In the genomic region with DNA sequence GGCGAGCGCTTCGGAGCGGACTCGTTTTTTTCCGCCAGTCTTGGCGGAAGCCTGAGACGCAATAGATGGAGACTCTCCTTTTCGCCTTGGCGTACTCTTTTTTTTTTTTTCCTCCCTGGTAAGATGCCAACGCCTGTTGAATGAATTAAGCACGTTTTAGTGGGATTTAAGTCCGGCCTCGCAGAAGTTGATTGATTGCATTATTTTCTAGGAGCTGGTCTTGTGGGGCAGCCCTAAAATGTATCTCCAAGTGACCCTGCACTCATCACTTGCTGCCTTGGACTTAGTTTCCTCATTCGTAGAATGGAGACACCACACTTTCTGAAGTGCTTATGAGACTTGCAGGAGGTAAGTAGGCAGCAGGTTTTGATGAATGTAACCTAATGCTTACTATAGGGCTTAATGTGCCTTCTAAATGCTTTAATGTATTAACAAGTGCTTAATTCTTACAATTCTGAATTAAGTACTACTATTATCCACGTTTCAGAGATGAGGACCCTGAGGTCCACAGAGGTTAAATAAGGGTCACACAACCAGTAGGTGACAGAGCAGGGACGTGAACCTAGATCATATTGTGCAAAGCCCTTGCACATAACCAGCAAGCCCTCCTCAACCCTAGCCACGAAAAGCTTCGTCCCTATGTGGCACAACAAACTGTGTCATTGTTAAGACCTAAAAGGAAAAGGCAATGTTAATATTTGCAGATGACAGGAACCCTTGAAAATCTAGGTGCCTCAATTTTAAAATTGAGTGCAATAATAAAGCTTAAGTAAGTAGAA, we compare ENCODE assay signal across 7 cellular contexts. TPM values are rescaled to one million over a fixed set of nuclear protein-coding genes. Genes with fewer than 3 reads are reported as not detected.
DNase-seq lines count a peak whose midpoint lies in the region; ATAC-seq and TF ChIP-seq lines count a peak whose summit lies in the region.

No MANE protein-coding gene starts in this region.

- intact Hi-C loops in mammary epithelial cell (cut with micrococcal nuclease) = loop anchor here (1.0 to 10.0 kb wide), 2 partner anchors 52 to 346 kb away; no protein-coding TSS in a partner anchor

- BruUV-seq in mammary epithelial cell (replicated peaks; lab: Mats Ljungman, UMichigan) = TSS peak; percentile 45

- peaks cover 32% of the 10 kb centered on the region for H4K20me1 ChIP-seq in GM23248 (ENCODE audit: insufficient read depth)
- peaks cover 24% of the 10 kb centered on the region for H4K20me1 ChIP-seq in mammary epithelial cell (ENCODE audit: insufficient read depth, low read length)

- dilution Hi-C loops in mammary epithelial cell (cut with HindIII; ENCODE audit: low sequenced_read_pairs) = no loop called here

- in situ Hi-C loops in GM23248 (cut with MboI) (no loop called here), mammary epithelial cell (cut with MboI; ENCODE audit: low sequenced_read_pairs in 2 of 2) (loop anchor here (10.0 kb wide), 1 partner anchor 46 kb away; no protein-coding TSS in a partner anchor)

- peak; percentile 23 for ATAC-seq in GM18505 (IDR thresholded peaks at IDR 0.05; ENCODE audit: unreplicated experiment)

- H3K9me3 ChIP-seq in GM23248 (ENCODE audit: low read depth) (no peaks in the 10 kb centered on the region), MG63 (no peaks in the 10 kb centered on the region), mammary epithelial cell (replicated peaks; ENCODE audit: insufficient read depth, low read length) (no peaks in the 10 kb centered on the region), mononuclear cell (ENCODE audit: low read depth, low read length) (no peaks in the 10 kb centered on the region)

- peak overlapping the region; percentile 76 for H3K4me2 ChIP-seq in GM23248 (ENCODE audit: unreplicated experiment)
- peak overlapping the region; percentile 88 for H3K4me2 ChIP-seq in mammary epithelial cell (ENCODE audit: insufficient read depth, low read depth, low read length)

- no peak for TF ChIP-seq CTCF in mammary epithelial cell (conservative IDR thresholded peaks at IDR 0.05 in 1 of 2, IDR thresholded peaks at IDR 0.05 in 1 of 2; ENCODE audit: extremely low read depth in 1 of 2, insufficient read depth in 1 of 2, low read depth in 1 of 2, low read length in 2 of 2)

- H3K9me2 ChIP-seq in GM23248 (ENCODE audit: insufficient read depth) = no peaks in the 10 kb centered on the region

- no peak for TF ChIP-seq POLR2A in GM18505 (IDR thresholded peaks at IDR 0.05; ENCODE audit: borderline replicate concordance, extremely low read depth, insufficient read depth, insufficient read length)

- 18 to 19% methylated on average over 19 of the region's 19 CpGs for WGBS in GM23248 (ENCODE audit: low coverage in 1 of 2, low lambda C conversion rate in 2 of 2, missing lambda C conversion rate in 2 of 2), 2 experiments
- 33% methylated on average over 9 of the region's 19 CpGs for WGBS in mammary epithelial cell (ENCODE audit: low coverage, missing lambda C conversion rate)

- peaks cover 34% of the 10 kb centered on the region for H3K4me1 ChIP-seq in GM23248 (ENCODE audit: insufficient read depth)
- H3K4me1 ChIP-seq in mammary epithelial cell (ENCODE audit: insufficient read depth, low read length) = peaks cover 35% of the 10 kb centered on the region
- H3K4me1 ChIP-seq in mononuclear cell (ENCODE audit: insufficient read depth, low read length) = peaks cover 40% of the 10 kb centered on the region

- H3K27me3 ChIP-seq in GM23248 (replicated peaks; ENCODE audit: insufficient read depth) (no peaks in the 10 kb centered on the region), MG63 (no peaks in the 10 kb centered on the region), mammary epithelial cell (ENCODE audit: insufficient read depth, low read length) (no peaks in the 10 kb centered on the region), mononuclear cell (ENCODE audit: insufficient read depth, low read length) (no peaks in the 10 kb centered on the region)

- H3K27ac ChIP-seq in GM23248 (no peak overlapping the region; the same call in 1 of the 2 replicates), mammary epithelial cell (ENCODE audit: insufficient read depth, low read depth, low read length) (peak overlapping the region; percentile 94)

- H3F3A ChIP-seq in GM23248 (ENCODE audit: insufficient read depth) = no peaks in the 10 kb centered on the region

- CTCF ChIA-PET in mammary epithelial cell (lab: Charles Lee; ENCODE audit: low non-redundant PET) = interaction anchor here (0.7 kb wide), 1 partner anchor 1795 kb away, joined by 9 read pairs; no protein-coding TSS in a partner anchor

- peak overlapping the region; percentile 87 for H3K4me3 ChIP-seq in GM23248
- peak overlapping the region; percentile 96 for H3K4me3 ChIP-seq in MG63
- peak overlapping the region; percentile 86 to 96 (median 91) for H3K4me3 ChIP-seq in mammary epithelial cell (replicated peaks in 1 of 3; ENCODE audit: insufficient read depth in 1 of 3, low read depth in 2 of 3, low read length in 3 of 3)
- H3K4me3 ChIP-seq in mononuclear cell (ENCODE audit: low read length) = peak overlapping the region; percentile 90

- no peaks in the 10 kb centered on the region for H3K36me3 ChIP-seq in GM23248 (ENCODE audit: low read depth)
- peaks cover 7% of the 10 kb centered on the region for H3K36me3 ChIP-seq in MG63
- no peaks in the 10 kb centered on the region for H3K36me3 ChIP-seq in mammary epithelial cell (ENCODE audit: insufficient read depth, low read length)

- DNase-seq in GM23248 (no peak), MG63 (no peak), mammary epithelial cell (no peak), LoVo (ENCODE audit: low spot score) (no peak), glomerular visceral epithelial cell (ENCODE audit: extremely low spot score) (no peak)

- peak overlapping the region; percentile 94 for H3K9ac ChIP-seq in GM23248
- H3K9ac ChIP-seq in mammary epithelial cell (ENCODE audit: insufficient read depth, low read length) = peak overlapping the region; percentile 97

- peak overlapping the region; percentile 95 for H2AFZ ChIP-seq in GM23248
- H2AFZ ChIP-seq in mammary epithelial cell (ENCODE audit: low read depth, low read length) = peak overlapping the region; percentile 92

- H3K79me2 ChIP-seq in GM23248 (ENCODE audit: insufficient read depth) = peaks cover 42% of the 10 kb centered on the region
- H3K79me2 ChIP-seq in mammary epithelial cell (ENCODE audit: insufficient read depth, low read length) = peaks cover 55% of the 10 kb centered on the region

RNA-seq across cellular contexts. Expression of gene ARGLU1, which starts 0.5 kb away (rescaled TPM):
- 38.4 and 55.8 TPM in 2 replicates for total RNA-seq in GM23248 (2014; rRNA removed; shearing (Covaris generic))
- 51.2 and 61.5 TPM in 2 replicates for polyA plus RNA-seq in GM23248 (2016; fragmentation: Nextera tagmentation; extraction: Ambion mirVana)
- total RNA-seq in MG63 (2014; rRNA removed; shearing (Covaris generic); ENCODE audit: low replicate concordance) = 63.4 and 89.4 TPM in 2 replicates
- total RNA-seq in mammary epithelial cell = 10 to 100 TPM; 37.8 to 84.0 TPM
- 21.3 TPM for polyA plus RNA-seq in mammary epithelial cell
- polyA minus RNA-seq in mammary epithelial cell = 2.6 TPM
- total RNA-seq in mononuclear cell = 127 TPM

RNA-seq across cellular contexts. Expression of gene EFNB2, which starts 33.0 kb away (rescaled TPM):
- 0.43 TPM in 1 of 2 replicates, not detected in the other for total RNA-seq in GM23248 (2014; rRNA removed; shearing (Covaris generic))
- polyA plus RNA-seq in GM23248 (2016; fragmentation: Nextera tagmentation; extraction: Ambion mirVana) (0.05 and 0.06 TPM in 2 replicates), mammary epithelial cell (32.5 TPM)
- 2.3 and 3.6 TPM in 2 replicates for total RNA-seq in MG63 (2014; rRNA removed; shearing (Covaris generic); ENCODE audit: low replicate concordance)
- total RNA-seq in mammary epithelial cell (10 to 100 TPM; 37.1 to 51.8 TPM), mononuclear cell (0.21 TPM)
- polyA minus RNA-seq in mammary epithelial cell = 50.8 TPM
